Comparison of ENCODE assay signal across 8 cellular contexts in the genomic region with DNA sequence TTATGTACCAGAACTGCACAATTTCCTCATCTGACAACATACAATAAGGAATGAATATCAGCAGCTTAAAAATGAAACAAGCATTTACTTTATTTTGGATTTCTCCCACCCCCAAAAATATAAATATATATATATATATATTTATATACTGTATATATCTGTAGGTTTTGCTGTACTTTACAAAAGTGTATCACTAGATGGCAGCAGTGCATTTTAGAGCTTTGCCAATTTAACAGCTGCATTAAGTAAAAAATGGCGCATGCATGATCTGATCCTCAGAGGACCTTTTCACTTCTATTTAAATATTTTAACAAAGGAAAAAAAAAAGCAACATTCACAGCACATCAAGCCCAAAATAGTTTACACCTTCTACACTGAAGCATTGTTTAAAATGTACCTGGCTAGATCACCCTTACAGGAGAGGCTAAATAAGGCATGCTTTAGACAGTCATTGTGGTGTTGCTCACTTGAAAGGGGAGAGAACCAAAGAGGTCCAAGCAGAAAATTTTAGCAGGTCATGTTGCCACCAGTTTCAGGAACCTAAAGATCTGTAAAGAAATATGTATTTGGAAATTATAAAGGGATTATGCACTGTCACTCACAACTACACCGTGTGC.
DNase-seq lines count a peak whose midpoint lies in the region; ATAC-seq and TF ChIP-seq lines count a peak whose summit lies in the region.

No MANE protein-coding gene starts in this region.

- no peak for ATAC-seq in GM21576 (IDR thresholded peaks at IDR 0.05; ENCODE audit: unreplicated experiment)

- no peaks in the 10 kb centered on the region for H3K36me3 ChIP-seq in prostate gland

- H3K4me1 ChIP-seq in prostate gland (replicated peaks) = no peaks in the 10 kb centered on the region

- no peaks in the 10 kb centered on the region for H3K27me3 Mint-ChIP-seq in activated CD4-positive, alpha-beta T cell treated with anti-CD3 and anti-CD28 coated beads, Interleukin-2, amount 10 ng/mL, durations not matched to agents 24 days and 14 days

- H3K9me3 Mint-ChIP-seq in activated CD4-positive, alpha-beta T cell treated with anti-CD3 and anti-CD28 coated beads, Interleukin-2, amount 10 ng/mL, durations not matched to agents 24 days and 14 days = no peaks in the 10 kb centered on the region

- peaks cover 5% of the 10 kb centered on the region for H3K4me1 Mint-ChIP-seq in activated CD4-positive, alpha-beta T cell treated with anti-CD3 and anti-CD28 coated beads, Interleukin-2, amount 10 ng/mL, durations not matched to agents 24 days and 14 days

- TF ChIP-seq CTCF in fibroblast of mammary gland (conservative IDR thresholded peaks at IDR 0.05; ENCODE audit: control insufficient read depth, insufficient read depth, low read depth, low read length) = peak; percentile 51
- TF ChIP-seq CTCF in prostate gland (IDR thresholded peaks at IDR 0.05) = peak in 3 of 4 experiments; percentile 33 to 60 (median 57)

- TF ChIP-seq POLR2A in prostate gland (IDR thresholded peaks at IDR 0.05) = no peak

- H3K27ac Mint-ChIP-seq in activated CD4-positive, alpha-beta T cell treated with anti-CD3 and anti-CD28 coated beads, Interleukin-2, amount 10 ng/mL, durations not matched to agents 24 days and 14 days = no peak overlapping the region

- no peak overlapping the region for H3K27ac ChIP-seq in prostate gland

- H3K4me3 ChIP-seq in fibroblast of mammary gland (ENCODE audit: control insufficient read depth, low read depth, low read length) = no peak overlapping the region
- no peak overlapping the region for H3K4me3 ChIP-seq in prostate gland

- DNase-seq in activated CD4-positive, alpha-beta T cell treated with anti-CD3 and anti-CD28 coated beads, Interleukin-2, amount 10 ng/mL, durations not matched to agents 24 days and 14 days = peak; percentile 76
- DNase-seq in activated CD4-positive, alpha-beta T cell treated with anti-CD3 and anti-CD28 coated beads, Interleukin-2, amount 50 U/mL, for 4 hours = no peak
- DNase-seq in NCI-H1417 (lab: John Stamatoyannopoulos, UW) (peak; percentile 60 to 89 (median 73)), SKM-1 treated with dmso at 0.1 percent for 144 hours (lab: John Stamatoyannopoulos, UW; ENCODE audit: unreplicated experiment) (peak; percentile 11), fibroblast of mammary gland (ENCODE audit: low read depth) (peak; percentile 84), prostate gland (ENCODE audit: low spot score) (peak; percentile 35), NCI-H187 treated with DMSO at 0.1 percent for 48 hours (lab: John Stamatoyannopoulos, UW) (no peak)

- no peak overlapping the region for H3K4me3 Mint-ChIP-seq in activated CD4-positive, alpha-beta T cell treated with anti-CD3 and anti-CD28 coated beads, Interleukin-2, amount 10 ng/mL, durations not matched to agents 24 days and 14 days

- H3K9me3 ChIP-seq in prostate gland = no peaks in the 10 kb centered on the region

- 47% methylated on average over 2 of the region's 2 CpGs for WGBS in prostate gland

- intact Hi-C loops in activated CD4-positive, alpha-beta T cell treated with anti-CD3 and anti-CD28 coated beads, Interleukin-2, amount 10 ng/mL, durations not matched to agents 24 days and 14 days (cut with micrococcal nuclease) = loop anchor here (1.0 kb wide), 2 partner anchors 72 to 140 kb away; no protein-coding TSS in a partner anchor
- intact Hi-C loops in prostate gland (cut with DNase I) = loop anchor here (1.0 kb wide), 1 partner anchor 72 kb away; no protein-coding TSS in a partner anchor

- peaks cover 30% of the 10 kb centered on the region for H3K36me3 Mint-ChIP-seq in activated CD4-positive, alpha-beta T cell treated with anti-CD3 and anti-CD28 coated beads, Interleukin-2, amount 10 ng/mL, durations not matched to agents 24 days and 14 days (ENCODE audit: low read depth)

- H3K27me3 ChIP-seq in prostate gland (replicated peaks; ENCODE audit: insufficient read depth) = no peaks in the 10 kb centered on the region

Comparison
In these comparisons a context has a peak if more than half of its experiments do, and no peak if none do; other contexts are left out.
1. DNase-seq: peak in activated CD4-positive, alpha-beta T cell treated with anti-CD3 and anti-CD28 coated beads, Interleukin-2, amount 10 ng/mL, durations not matched to agents 24 days and 14 days (single experiment), NCI-H1417 (3 of 3), SKM-1 treated with dmso at 0.1 percent for 144 hours (single experiment), fibroblast of mammary gland (single experiment) and prostate gland (single experiment); none in activated CD4-positive, alpha-beta T cell treated with anti-CD3 and anti-CD28 coated beads, Interleukin-2, amount 50 U/mL, for 4 hours (0 of 2) and NCI-H187 treated with DMSO at 0.1 percent for 48 hours (single experiment).